In the genomic region with DNA sequence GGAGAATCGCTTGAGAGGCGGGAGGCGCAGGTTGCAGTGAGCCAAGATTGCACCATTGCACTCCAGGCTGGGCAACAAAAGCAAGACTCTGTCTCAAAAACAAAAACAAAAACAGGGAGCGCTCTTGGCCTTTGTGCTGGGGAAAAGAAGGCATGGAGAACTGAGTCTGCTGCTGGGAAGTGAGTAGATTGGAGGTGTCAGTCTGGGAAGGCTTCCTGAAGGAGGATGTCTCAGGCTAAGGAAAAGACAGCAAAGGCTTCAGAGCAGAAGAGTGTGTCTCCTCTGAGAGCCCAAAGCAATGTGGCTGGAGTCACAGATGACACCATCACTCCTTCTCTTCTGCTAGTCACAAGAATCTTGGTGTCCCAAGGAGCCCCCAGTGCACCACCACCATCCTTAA, we compare ENCODE assay signal across 1 cellular context.
TF ChIP-seq lines count a peak whose summit lies in the region.

No MANE protein-coding gene starts in this region.

TF ChIP-seq in GM23338, 12 proteins besides CTCF, POLR2A, EP300 and RAD21 (continued from another document):
- TF ChIP-seq, protein P1, sequence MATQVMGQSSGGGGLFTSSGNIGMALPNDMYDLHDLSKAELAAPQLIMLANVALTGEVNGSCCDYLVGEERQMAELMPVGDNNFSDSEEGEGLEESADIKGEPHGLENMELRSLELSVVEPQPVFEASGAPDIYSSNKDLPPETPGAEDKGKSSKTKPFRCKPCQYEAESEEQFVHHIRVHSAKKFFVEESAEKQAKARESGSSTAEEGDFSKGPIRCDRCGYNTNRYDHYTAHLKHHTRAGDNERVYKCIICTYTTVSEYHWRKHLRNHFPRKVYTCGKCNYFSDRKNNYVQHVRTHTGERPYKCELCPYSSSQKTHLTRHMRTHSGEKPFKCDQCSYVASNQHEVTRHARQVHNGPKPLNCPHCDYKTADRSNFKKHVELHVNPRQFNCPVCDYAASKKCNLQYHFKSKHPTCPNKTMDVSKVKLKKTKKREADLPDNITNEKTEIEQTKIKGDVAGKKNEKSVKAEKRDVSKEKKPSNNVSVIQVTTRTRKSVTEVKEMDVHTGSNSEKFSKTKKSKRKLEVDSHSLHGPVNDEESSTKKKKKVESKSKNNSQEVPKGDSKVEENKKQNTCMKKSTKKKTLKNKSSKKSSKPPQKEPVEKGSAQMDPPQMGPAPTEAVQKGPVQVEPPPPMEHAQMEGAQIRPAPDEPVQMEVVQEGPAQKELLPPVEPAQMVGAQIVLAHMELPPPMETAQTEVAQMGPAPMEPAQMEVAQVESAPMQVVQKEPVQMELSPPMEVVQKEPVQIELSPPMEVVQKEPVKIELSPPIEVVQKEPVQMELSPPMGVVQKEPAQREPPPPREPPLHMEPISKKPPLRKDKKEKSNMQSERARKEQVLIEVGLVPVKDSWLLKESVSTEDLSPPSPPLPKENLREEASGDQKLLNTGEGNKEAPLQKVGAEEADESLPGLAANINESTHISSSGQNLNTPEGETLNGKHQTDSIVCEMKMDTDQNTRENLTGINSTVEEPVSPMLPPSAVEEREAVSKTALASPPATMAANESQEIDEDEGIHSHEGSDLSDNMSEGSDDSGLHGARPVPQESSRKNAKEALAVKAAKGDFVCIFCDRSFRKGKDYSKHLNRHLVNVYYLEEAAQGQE (IDR thresholded peaks at IDR 0.05; ENCODE audit: unreplicated experiment), result no peak
- TF ChIP-seq NANOG (IDR thresholded peaks at IDR 0.05; ENCODE audit: borderline replicate concordance) (no peak), JUNB (IDR thresholded peaks at IDR 0.05; ENCODE audit: unreplicated experiment) (no peak)
- TF ChIP-seq, protein P2, sequence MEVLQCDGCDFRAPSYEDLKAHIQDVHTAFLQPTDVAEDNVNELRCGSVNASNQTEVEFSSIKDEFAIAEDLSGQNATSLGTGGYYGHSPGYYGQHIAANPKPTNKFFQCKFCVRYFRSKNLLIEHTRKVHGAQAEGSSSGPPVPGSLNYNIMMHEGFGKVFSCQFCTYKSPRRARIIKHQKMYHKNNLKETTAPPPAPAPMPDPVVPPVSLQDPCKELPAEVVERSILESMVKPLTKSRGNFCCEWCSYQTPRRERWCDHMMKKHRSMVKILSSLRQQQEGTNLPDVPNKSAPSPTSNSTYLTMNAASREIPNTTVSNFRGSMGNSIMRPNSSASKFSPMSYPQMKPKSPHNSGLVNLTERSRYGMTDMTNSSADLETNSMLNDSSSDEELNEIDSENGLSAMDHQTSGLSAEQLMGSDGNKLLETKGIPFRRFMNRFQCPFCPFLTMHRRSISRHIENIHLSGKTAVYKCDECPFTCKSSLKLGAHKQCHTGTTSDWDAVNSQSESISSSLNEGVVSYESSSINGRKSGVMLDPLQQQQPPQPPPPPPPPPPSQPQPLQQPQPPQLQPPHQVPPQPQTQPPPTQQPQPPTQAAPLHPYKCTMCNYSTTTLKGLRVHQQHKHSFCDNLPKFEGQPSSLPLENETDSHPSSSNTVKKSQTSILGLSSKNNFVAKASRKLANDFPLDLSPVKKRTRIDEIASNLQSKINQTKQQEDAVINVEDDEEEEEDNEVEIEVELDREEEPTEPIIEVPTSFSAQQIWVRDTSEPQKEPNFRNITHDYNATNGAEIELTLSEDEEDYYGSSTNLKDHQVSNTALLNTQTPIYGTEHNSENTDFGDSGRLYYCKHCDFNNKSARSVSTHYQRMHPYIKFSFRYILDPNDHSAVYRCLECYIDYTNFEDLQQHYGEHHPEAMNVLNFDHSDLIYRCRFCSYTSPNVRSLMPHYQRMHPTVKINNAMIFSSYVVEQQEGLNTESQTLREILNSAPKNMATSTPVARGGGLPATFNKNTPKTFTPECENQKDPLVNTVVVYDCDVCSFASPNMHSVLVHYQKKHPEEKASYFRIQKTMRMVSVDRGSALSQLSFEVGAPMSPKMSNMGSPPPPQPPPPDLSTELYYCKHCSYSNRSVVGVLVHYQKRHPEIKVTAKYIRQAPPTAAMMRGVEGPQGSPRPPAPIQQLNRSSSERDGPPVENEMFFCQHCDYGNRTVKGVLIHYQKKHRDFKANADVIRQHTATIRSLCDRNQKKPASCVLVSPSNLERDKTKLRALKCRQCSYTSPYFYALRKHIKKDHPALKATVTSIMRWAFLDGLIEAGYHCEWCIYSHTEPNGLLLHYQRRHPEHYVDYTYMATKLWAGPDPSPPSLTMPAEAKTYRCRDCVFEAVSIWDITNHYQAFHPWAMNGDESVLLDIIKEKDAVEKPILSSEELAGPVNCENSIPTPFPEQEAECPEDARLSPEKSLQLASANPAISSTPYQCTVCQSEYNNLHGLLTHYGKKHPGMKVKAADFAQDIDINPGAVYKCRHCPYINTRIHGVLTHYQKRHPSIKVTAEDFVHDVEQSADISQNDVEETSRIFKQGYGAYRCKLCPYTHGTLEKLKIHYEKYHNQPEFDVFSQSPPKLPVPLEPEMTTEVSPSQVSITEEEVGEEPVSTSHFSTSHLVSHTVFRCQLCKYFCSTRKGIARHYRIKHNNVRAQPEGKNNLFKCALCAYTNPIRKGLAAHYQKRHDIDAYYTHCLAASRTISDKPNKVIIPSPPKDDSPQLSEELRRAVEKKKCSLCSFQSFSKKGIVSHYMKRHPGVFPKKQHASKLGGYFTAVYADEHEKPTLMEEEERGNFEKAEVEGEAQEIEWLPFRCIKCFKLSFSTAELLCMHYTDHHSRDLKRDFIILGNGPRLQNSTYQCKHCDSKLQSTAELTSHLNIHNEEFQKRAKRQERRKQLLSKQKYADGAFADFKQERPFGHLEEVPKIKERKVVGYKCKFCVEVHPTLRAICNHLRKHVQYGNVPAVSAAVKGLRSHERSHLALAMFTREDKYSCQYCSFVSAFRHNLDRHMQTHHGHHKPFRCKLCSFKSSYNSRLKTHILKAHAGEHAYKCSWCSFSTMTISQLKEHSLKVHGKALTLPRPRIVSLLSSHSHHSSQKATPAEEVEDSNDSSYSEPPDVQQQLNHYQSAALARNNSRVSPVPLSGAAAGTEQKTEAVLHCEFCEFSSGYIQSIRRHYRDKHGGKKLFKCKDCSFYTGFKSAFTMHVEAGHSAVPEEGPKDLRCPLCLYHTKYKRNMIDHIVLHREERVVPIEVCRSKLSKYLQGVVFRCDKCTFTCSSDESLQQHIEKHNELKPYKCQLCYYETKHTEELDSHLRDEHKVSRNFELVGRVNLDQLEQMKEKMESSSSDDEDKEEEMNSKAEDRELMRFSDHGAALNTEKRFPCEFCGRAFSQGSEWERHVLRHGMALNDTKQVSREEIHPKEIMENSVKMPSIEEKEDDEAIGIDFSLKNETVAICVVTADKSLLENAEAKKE (CRISPR knock-in tag; IDR thresholded peaks at IDR 0.05), result no peak
